ENCODE assay signal across 1 cellular context in genomic region chr20:17849111-17849900, GRCh38.
TF ChIP-seq lines count a peak whose summit lies in the region.

No MANE protein-coding gene starts in this region.

TF ChIP-seq in HepG2, 621 proteins besides CTCF, POLR2A, EP300 and RAD21 (continued from another document and continues in another):
- TF ChIP-seq ZNF570 (CRISPR knock-in tag; IDR thresholded peaks at IDR 0.05; ENCODE audit: borderline replicate concordance) = no peak
- TF ChIP-seq NR2F6 (IDR thresholded peaks at IDR 0.05) = peak; percentile 18; the same call in 1 of the 2 replicates
- 0 out of 2 replicates have a peak, but pooled peaks have one; percentile 10 for TF ChIP-seq NR2F6 (CRISPR knock-in tag; IDR thresholded peaks at IDR 0.05)
- no peak for TF ChIP-seq LRRFIP1 (CRISPR knock-in tag; conservative IDR thresholded peaks at IDR 0.05)
- TF ChIP-seq ONECUT2 (CRISPR knock-in tag; IDR thresholded peaks at IDR 0.05) = no peak
- no peak for TF ChIP-seq ZNF503 (CRISPR knock-in tag; IDR thresholded peaks at IDR 0.05)
- TF ChIP-seq ZIK1 (CRISPR knock-in tag; IDR thresholded peaks at IDR 0.05; ENCODE audit: borderline replicate concordance, low read depth) = 0 out of 2 replicates have a peak, but pooled peaks have one; percentile 32
- no peak for TF ChIP-seq ZFP36L1 (CRISPR knock-in tag; IDR thresholded peaks at IDR 0.05)
- no peak for TF ChIP-seq NFKBIZ (CRISPR knock-in tag; IDR thresholded peaks at IDR 0.05)
- no peak for TF ChIP-seq TGIF2 (CRISPR knock-in tag; IDR thresholded peaks at IDR 0.05)
- TF ChIP-seq IRF2 (CRISPR knock-in tag; IDR thresholded peaks at IDR 0.05) = peak; percentile 17
- TF ChIP-seq PAX8 (CRISPR knock-in tag; IDR thresholded peaks at IDR 0.05; ENCODE audit: borderline replicate concordance) = 0 out of 2 replicates have a peak, but pooled peaks have one; percentile 8
- no peak for TF ChIP-seq MAF1 (CRISPR knock-in tag; IDR thresholded peaks at IDR 0.05; ENCODE audit: borderline replicate concordance)
- TF ChIP-seq TBP (CRISPR knock-in tag; IDR thresholded peaks at IDR 0.05) = no peak
- no peak for TF ChIP-seq TAF15 (IDR thresholded peaks at IDR 0.05; ENCODE audit: low read depth, low read length, poor library complexity, severe bottlenecking)
- no peak for TF ChIP-seq ZNF615 (CRISPR knock-in tag; IDR thresholded peaks at IDR 0.05; ENCODE audit: borderline replicate concordance)
- no peak for TF ChIP-seq ZNF552 (CRISPR knock-in tag; IDR thresholded peaks at IDR 0.05; ENCODE audit: borderline replicate concordance)
- TF ChIP-seq AHR (CRISPR knock-in tag; IDR thresholded peaks at IDR 0.05) = no peak
- TF ChIP-seq GATAD1 (CRISPR knock-in tag; IDR thresholded peaks at IDR 0.05) = no peak
- TF ChIP-seq EZH2 (conservative IDR thresholded peaks at IDR 0.05; ENCODE audit: low read depth, low read length) = no peak
- TF ChIP-seq KDM5B (CRISPR knock-in tag; IDR thresholded peaks at IDR 0.05; ENCODE audit: borderline replicate concordance) = no peak
- no peak for TF ChIP-seq ZNF577 (CRISPR knock-in tag; IDR thresholded peaks at IDR 0.05; ENCODE audit: borderline replicate concordance, low read depth)
- TF ChIP-seq U2AF2 (IDR thresholded peaks at IDR 0.05; ENCODE audit: low read depth, low read length) = no peak
- no peak for TF ChIP-seq TRIM24 (CRISPR knock-in tag; IDR thresholded peaks at IDR 0.05)
- TF ChIP-seq ZNF83 (CRISPR knock-in tag; IDR thresholded peaks at IDR 0.05; ENCODE audit: borderline replicate concordance) = no peak
- no peak for TF ChIP-seq NR1H2 (CRISPR knock-in tag; IDR thresholded peaks at IDR 0.05; ENCODE audit: borderline replicate concordance, low read depth)
- TF ChIP-seq ZNF30 (CRISPR knock-in tag; IDR thresholded peaks at IDR 0.05) = no peak
- TF ChIP-seq ZFP91 (CRISPR knock-in tag; IDR thresholded peaks at IDR 0.05; ENCODE audit: borderline replicate concordance) = peak; percentile 33; the same call in 1 of the 2 replicates
- TF ChIP-seq ZNF160 (CRISPR knock-in tag; IDR thresholded peaks at IDR 0.05) = no peak
- TF ChIP-seq MAZ (IDR thresholded peaks at IDR 0.05; ENCODE audit: borderline replicate concordance, low read depth, low read length) = no peak
- TF ChIP-seq MAZ (CRISPR knock-in tag; IDR thresholded peaks at IDR 0.05; ENCODE audit: low read depth) = 0 out of 2 replicates have a peak, but pooled peaks have one; percentile 3
- TF ChIP-seq HIC2 (CRISPR knock-in tag; IDR thresholded peaks at IDR 0.05; ENCODE audit: low read depth) = peak; percentile 66
- TF ChIP-seq SSRP1 (CRISPR knock-in tag; IDR thresholded peaks at IDR 0.05) = no peak
- TF ChIP-seq JUNB (CRISPR knock-in tag; IDR thresholded peaks at IDR 0.05; ENCODE audit: borderline replicate concordance) = no peak
- no peak for TF ChIP-seq KAT8 (CRISPR knock-in tag; IDR thresholded peaks at IDR 0.05)
- TF ChIP-seq ZBTB2 (CRISPR knock-in tag; IDR thresholded peaks at IDR 0.05; ENCODE audit: low read depth) = no peak
- no peak for TF ChIP-seq SOX6 (IDR thresholded peaks at IDR 0.05)
- TF ChIP-seq SOX6 (CRISPR knock-in tag; IDR thresholded peaks at IDR 0.05) = peak; percentile 39; the same call in 1 of the 2 replicates
- TF ChIP-seq ZMYM4 (CRISPR knock-in tag; IDR thresholded peaks at IDR 0.05) = no peak; the same call in 1 of the 2 replicates
- TF ChIP-seq NBN (conservative IDR thresholded peaks at IDR 0.05) = no peak
- no peak for TF ChIP-seq ZNF792 (CRISPR knock-in tag; IDR thresholded peaks at IDR 0.05)
- no peak for TF ChIP-seq ZNF652 (CRISPR knock-in tag; IDR thresholded peaks at IDR 0.05; ENCODE audit: borderline replicate concordance, low read depth)
- TF ChIP-seq KDM6A (CRISPR knock-in tag; IDR thresholded peaks at IDR 0.05; ENCODE audit: low read depth) = no peak
- no peak for TF ChIP-seq AKNA (CRISPR knock-in tag; IDR thresholded peaks at IDR 0.05; ENCODE audit: borderline replicate concordance)
- TF ChIP-seq ZNF225 (CRISPR knock-in tag; IDR thresholded peaks at IDR 0.05) = no peak
- TF ChIP-seq RARA (CRISPR knock-in tag; IDR thresholded peaks at IDR 0.05) = no peak
- no peak for TF ChIP-seq ZNF780A (CRISPR knock-in tag; IDR thresholded peaks at IDR 0.05)
- no peak for TF ChIP-seq ARID5B (CRISPR knock-in tag; IDR thresholded peaks at IDR 0.05)
